ENCODE assay signal across 16 cellular contexts in the genomic region with DNA sequence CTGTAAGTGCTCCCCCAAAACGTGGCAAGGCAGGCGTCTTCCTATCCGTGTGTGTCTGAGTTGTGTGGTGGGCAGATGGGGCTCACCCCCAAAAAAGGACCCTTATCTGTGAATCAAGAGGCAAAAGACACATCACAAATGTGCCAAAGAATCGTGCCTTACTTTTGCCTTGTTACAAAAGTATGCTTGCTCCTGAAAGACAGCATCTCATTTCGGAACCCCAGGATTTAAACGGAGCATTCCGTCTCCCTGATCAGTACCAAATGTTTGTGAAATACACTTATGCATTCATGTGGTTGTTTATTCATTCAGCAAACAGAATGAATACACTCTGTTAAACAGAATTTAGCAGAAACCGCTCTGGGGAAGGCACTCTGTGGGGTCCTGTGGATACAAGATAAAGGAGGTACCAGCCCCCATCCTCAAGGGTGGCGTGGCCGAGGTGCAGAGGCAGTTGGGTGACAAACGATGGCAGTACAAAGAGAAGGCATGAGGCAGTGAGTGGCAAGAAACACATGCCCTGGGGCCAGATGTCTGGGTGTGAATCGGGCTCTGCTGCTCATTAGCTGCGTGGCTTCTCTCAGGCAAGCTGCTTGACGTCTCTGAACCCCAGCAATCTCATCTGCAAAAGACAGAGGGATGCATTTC. TPM values are rescaled to one million over a fixed set of nuclear protein-coding genes. Genes with fewer than 3 reads are reported as not detected.
DNase-seq lines count a peak whose midpoint lies in the region; ATAC-seq, FAIRE-seq and TF ChIP-seq lines count a peak whose summit lies in the region.
"Had no signal": no experiment of that assay in that cellular context is flagged by ENCODE, and none has a peak within 500 bp of the region (broad histone marks: within the 10 kb centered on the region; RNA-seq: fewer than 3 reads in every experiment).

No MANE protein-coding gene starts in this region.

- H3K4me1 Mint-ChIP-seq in GM23338 = peaks cover 59% of the 10 kb centered on the region

- no peak overlapping the region; the same call in 1 of the 2 replicates for H3K4me2 ChIP-seq in GM23338

- no peak for FAIRE-seq in urothelium cell line (lab: Jason Lieb, UNC)
- FAIRE-seq: colon, islet of Langerhans had no signal

- H3F3A ChIP-seq in GM23338 (replicated peaks; ENCODE audit: low read depth) = peaks cover 3% of the 10 kb centered on the region; the same call in 1 of the 2 replicates

- H3K27ac ChIP-seq in GM23338 (ENCODE audit: low read depth) (no peak overlapping the region), ascending aorta (peak overlapping the region; percentile 19 to 54), lower lobe of right lung (peak overlapping the region; percentile 75), stomach (peak overlapping the region; percentile 7 to 90 (median 80)), uterus (no peak overlapping the region)
- H3K27ac ChIP-seq: foreskin keratinocyte, ovary had no signal

- TF ChIP-seq CTCF in GM23338 (conservative IDR thresholded peaks at IDR 0.05; ENCODE audit: low read depth in 2 of 2) (no peak), ascending aorta (IDR thresholded peaks at IDR 0.05) (no peak), lower lobe of right lung (IDR thresholded peaks at IDR 0.05) (no peak), stomach (IDR thresholded peaks at IDR 0.05) (no peak), uterus (IDR thresholded peaks at IDR 0.05) (no peak)

- H3K79me2 ChIP-seq in GM23338 (replicated peaks; ENCODE audit: insufficient read depth) = no peaks in the 10 kb centered on the region

- ATAC-seq in GM23338 = no peak
- peak in 1 of 2 donors; percentile 7 for ATAC-seq in lower lobe of right lung
- ATAC-seq in HG03280 (IDR thresholded peaks at IDR 0.05; ENCODE audit: unreplicated experiment) = no peak
- ATAC-seq: foreskin keratinocyte had no signal

- H3K27me3 ChIP-seq in GM23338 (ENCODE audit: insufficient read depth) (no peaks in the 10 kb centered on the region), ascending aorta (no peaks in the 10 kb centered on the region), lower lobe of right lung (ENCODE audit: low read depth) (peaks cover 6% of the 10 kb centered on the region), stomach (peaks cover 0 to 37% (median 13%) of the 10 kb centered on the region in 3 donors), uterus (no peaks in the 10 kb centered on the region)
- H3K27me3 ChIP-seq: ovary had no signal

- H4K20me1 ChIP-seq in GM23338 (replicated peaks; ENCODE audit: insufficient read depth) = no peaks in the 10 kb centered on the region

- no peak for TF ChIP-seq EP300 in stomach (IDR thresholded peaks at IDR 0.05)

- DNase-seq in GM23338 (ENCODE audit: low spot score) (no peak), ascending aorta (ENCODE audit: low spot score in 2 of 2) (no peak), lower lobe of right lung (no peak), stomach (no peak), SIG-M5 treated with dmso at 0.1 percent for 504 hours (lab: John Stamatoyannopoulos, UW; ENCODE audit: unreplicated experiment) (no peak), urothelium cell line (ENCODE audit: low spot score) (no peak), uterus (no peak)
- DNase-seq: foreskin keratinocyte; NCI-H446; RPMI8226; stimulated activated CD4-positive, alpha-beta T cell treated with anti-CD3 and anti-CD28 coated beads, Interleukin-4, amount 100 ng/mL, for 1 hour had no signal

- TF ChIP-seq POLR2A in stomach (IDR thresholded peaks at IDR 0.05) (no peak), uterus (IDR thresholded peaks at IDR 0.05) (no peak)

- H3K4me1 ChIP-seq in GM23338 (ENCODE audit: insufficient read depth) = peaks cover 47% of the 10 kb centered on the region
- peaks cover 0 to 6% of the 10 kb centered on the region in 2 donors for H3K4me1 ChIP-seq in ascending aorta
- H3K4me1 ChIP-seq in lower lobe of right lung = peaks cover 24% of the 10 kb centered on the region
- peaks cover 11 to 64% (median 23%) of the 10 kb centered on the region in 4 donors for H3K4me1 ChIP-seq in stomach
- H3K4me1 ChIP-seq in uterus = peaks cover 0 to 8% of the 10 kb centered on the region in 2 donors
- H3K4me1 ChIP-seq: foreskin keratinocyte had no signal

- peak overlapping the region; percentile 95 for H2AFZ ChIP-seq in GM23338

- no peaks in the 10 kb centered on the region for H3K9me3 Mint-ChIP-seq in GM23338
- H3K9me3 Mint-ChIP-seq: activated naive CD4-positive, alpha-beta T cell treated with anti-CD3 and anti-CD28 coated beads, Interleukin-2, amount 50 U/mL, for 24 hours had no signal

- H3K9me3 ChIP-seq in ascending aorta (no peaks in the 10 kb centered on the region), lower lobe of right lung (no peaks in the 10 kb centered on the region), stomach (no peaks in the 10 kb centered on the region), uterus (no peaks in the 10 kb centered on the region)
- H3K9me3 ChIP-seq: ovary had no signal

- H3K4me3 ChIP-seq in GM23338 (no peak overlapping the region), ascending aorta (peak overlapping the region; percentile 44 to 46), lower lobe of right lung (peak overlapping the region; percentile 54), stomach (peak overlapping the region; percentile 30 to 34 (median 30)), uterus (no peak overlapping the region)

- intact Hi-C loops in ascending aorta (cut with DNase I) = no loop called here
- intact Hi-C loops in lower lobe of right lung (cut with DNase I) = no loop called here
- intact Hi-C loops in stomach (cut with DNase I; ENCODE audit: low total_unique reads) = no loop called here
- intact Hi-C loops in uterus (cut with DNase I; ENCODE audit: low total_unique reads) = no loop called here

- WGBS in stomach, 5 donors = 31 to 46% (median 42%) methylated on average over 14 of the region's 14 CpGs

- no peak overlapping the region for H3K4me3 Mint-ChIP-seq in GM23338
- H3K4me3 Mint-ChIP-seq: activated naive CD4-positive, alpha-beta T cell treated with anti-CD3 and anti-CD28 coated beads, Interleukin-2, amount 50 U/mL, for 24 hours had no signal

- H3K9me2 ChIP-seq in GM23338 (ENCODE audit: insufficient read depth) = no peaks in the 10 kb centered on the region

- H3K36me3 ChIP-seq in GM23338 (ENCODE audit: insufficient read depth) (no peaks in the 10 kb centered on the region), ascending aorta (no peaks in the 10 kb centered on the region), lower lobe of right lung (no peaks in the 10 kb centered on the region), stomach (no peaks in the 10 kb centered on the region), uterus (no peaks in the 10 kb centered on the region)
- H3K36me3 ChIP-seq: ovary had no signal

- no peak overlapping the region for H3K27ac Mint-ChIP-seq in GM23338
- H3K27ac Mint-ChIP-seq: activated naive CD4-positive, alpha-beta T cell treated with anti-CD3 and anti-CD28 coated beads, Interleukin-2, amount 50 U/mL, for 24 hours had no signal

- H3K36me3 Mint-ChIP-seq in GM23338 (ENCODE audit: low read depth) = no peaks in the 10 kb centered on the region; the same call in 2 of the 3 replicates
- H3K36me3 Mint-ChIP-seq: activated naive CD4-positive, alpha-beta T cell treated with anti-CD3 and anti-CD28 coated beads, Interleukin-2, amount 50 U/mL, for 24 hours had no signal

- peaks cover 16% of the 10 kb centered on the region for H3K27me3 Mint-ChIP-seq in GM23338 (ENCODE audit: insufficient read depth, low read depth, poor library complexity)

TF ChIP-seq in GM23338, 12 proteins besides CTCF, POLR2A, EP300 and RAD21:
- TF ChIP-seq NANOG (IDR thresholded peaks at IDR 0.05; ENCODE audit: borderline replicate concordance) (no peak), CREB1 (CRISPR knock-in tag; IDR thresholded peaks at IDR 0.05; ENCODE audit: low read depth) (no peak), EZH2phosphoT487 (IDR thresholded peaks at IDR 0.05; ENCODE audit: unreplicated experiment) (no peak)

RNA-seq across cellular contexts. Expression of gene WFDC1, which starts 0.6 kb away (rescaled TPM):
- total RNA-seq in GM23338 (2014; rRNA removed; shearing (Covaris generic)) = 0.43 and 0.76 TPM in 2 replicates
- polyA plus RNA-seq in GM23338 (2016; fragmentation: Nextera tagmentation; extraction: Ambion mirVana) (0.70 and 0.95 TPM in 2 replicates), stomach (10 to 100 TPM; 12.9 to 19.4 (median 13.9) TPM)
- total RNA-seq in ascending aorta (126 TPM), lower lobe of right lung (18.0 TPM), stomach (10 to 100 TPM in 4 of 5 donors, not detected in 1; 10.7 to 64.3 (median 20.8) TPM), uterus (10 to 100 TPM in 1 of 4 donors, 1 to 10 TPM in 2, under 1 TPM in 1; 0.77 to 13.3 (median 5.7) TPM)
- total RNA-seq: foreskin keratinocyte had no signal
- polyA plus RNA-seq: foreskin keratinocyte had no signal

RNA-seq across cellular contexts. Expression of gene KCNG4, which starts 55.5 kb away (rescaled TPM):
- 0.07 TPM in 1 of 2 replicates, not detected in the other for total RNA-seq in GM23338 (2014; rRNA removed; shearing (Covaris generic))
- polyA plus RNA-seq in GM23338 (2016; fragmentation: Nextera tagmentation; extraction: Ambion mirVana) = not detected in 2 replicates
- total RNA-seq in ascending aorta = not detected
- not detected for total RNA-seq in lower lobe of right lung
- not detected for total RNA-seq in stomach
- not detected for polyA plus RNA-seq in stomach
- not detected for total RNA-seq in uterus
- total RNA-seq: foreskin keratinocyte, ovary had no signal
- polyA plus RNA-seq: foreskin keratinocyte, ovary had no signal

Comparison
In these comparisons a context has a peak if more than half of its experiments do, and no peak if none do; other contexts are left out.
1. H3K27ac ChIP-seq: peak in ascending aorta (2 of 2), lower lobe of right lung (single experiment) and stomach (5 of 5); none in GM23338 (single experiment) and uterus (0 of 2).
2. H3K4me3 ChIP-seq: peak in ascending aorta (2 of 2), lower lobe of right lung (single experiment) and stomach (4 of 4); none in GM23338 (single experiment) and uterus (0 of 2).